In genomic region chr6:168213121-168213524, GRCh38 we compare ENCODE assay signal across 24 cellular contexts.
DNase-seq lines count a peak whose midpoint lies in the region; ATAC-seq and TF ChIP-seq lines count a peak whose summit lies in the region.
"Had no signal": no experiment of that assay in that cellular context is flagged by ENCODE, and none has a peak within 500 bp of the region (broad histone marks: within the 10 kb centered on the region; RNA-seq: fewer than 3 reads in every experiment).

No MANE protein-coding gene starts in this region.

- ATAC-seq in Right ventricle myocardium inferior (no peak), Right ventricle myocardium superior (ENCODE audit: poor library complexity) (no peak), RWPE2 (ENCODE audit: low read depth) (no peak), left lobe of liver (no peak)
- ATAC-seq: A549, GM12878, HCT116, HepG2 had no signal

- H3K4me3 ChIP-seq in RWPE2 (ENCODE audit: severe bottlenecking), result no peak overlapping the region
- H3K4me3 ChIP-seq: A549, GM12878 had no signal

- DNase-seq in Right ventricle myocardium inferior (ENCODE audit: missing footprints) (peak; percentile 42), Right ventricle myocardium superior (no peak), RWPE2 (ENCODE audit: low spot score) (peak; percentile 42), left lobe of liver (ENCODE audit: low spot score) (peak; percentile 33), NCI-H524 treated with DMSO at 0.1 percent for 48 hours (lab: John Stamatoyannopoulos, UW) (no peak), NCI-H1105 treated with DMSO at 0.1 percent for 48 hours (lab: John Stamatoyannopoulos, UW) (no peak), KG1 (lab: John Stamatoyannopoulos, UW) (no peak)
- DNase-seq: AML-193; C1 segment of cervical spinal cord; CD4-positive, CD25-positive, alpha-beta regulatory T cell; CD8-positive, alpha-beta memory T cell; COR-L47; DMS 273 treated with DMSO at 0.1 percent for 48 hours; DMS53; DND-41; EL; GOT3; H7; HFFc6 had no signal

- no peaks in the 10 kb centered on the region for H3K4me1 ChIP-seq in RWPE2 (ENCODE audit: insufficient read depth, poor library complexity, severe bottlenecking)
- H3K4me1 ChIP-seq: A549 had no signal

- TF ChIP-seq CTCF in RWPE2 (IDR thresholded peaks at IDR 0.05; ENCODE audit: poor library complexity, severe bottlenecking), result no peak

- peaks cover 5% of the 10 kb centered on the region for H3K27me3 ChIP-seq in RWPE2 (ENCODE audit: insufficient read depth, poor library complexity, severe bottlenecking)

- H3K36me3 ChIP-seq in RWPE2 (ENCODE audit: low read depth), result no peaks in the 10 kb centered on the region

- no peak overlapping the region for H3K27ac ChIP-seq in RWPE2 (ENCODE audit: poor library complexity, severe bottlenecking)
- H3K27ac ChIP-seq: 22Rv1, A549 had no signal

- intact Hi-C loops in Right ventricle myocardium inferior (cut with DNase I) (no loop called here), Right ventricle myocardium superior (cut with DNase I) (no loop called here)

- no peaks in the 10 kb centered on the region for H3K9me3 ChIP-seq in RWPE2 (ENCODE audit: severe bottlenecking)
- H3K9me3 ChIP-seq: A549 had no signal

Comparison
In these comparisons a context has a peak if more than half of its experiments do, and no peak if none do; other contexts are left out.
1. DNase-seq: peak in Right ventricle myocardium inferior (single experiment), RWPE2 (single experiment) and left lobe of liver (single experiment); none in Right ventricle myocardium superior (single experiment), NCI-H524 treated with DMSO at 0.1 percent for 48 hours (single experiment), NCI-H1105 treated with DMSO at 0.1 percent for 48 hours (single experiment) and KG1 (single experiment).